Comparison of ENCODE assay signal across 16 cellular contexts in the genomic region with DNA sequence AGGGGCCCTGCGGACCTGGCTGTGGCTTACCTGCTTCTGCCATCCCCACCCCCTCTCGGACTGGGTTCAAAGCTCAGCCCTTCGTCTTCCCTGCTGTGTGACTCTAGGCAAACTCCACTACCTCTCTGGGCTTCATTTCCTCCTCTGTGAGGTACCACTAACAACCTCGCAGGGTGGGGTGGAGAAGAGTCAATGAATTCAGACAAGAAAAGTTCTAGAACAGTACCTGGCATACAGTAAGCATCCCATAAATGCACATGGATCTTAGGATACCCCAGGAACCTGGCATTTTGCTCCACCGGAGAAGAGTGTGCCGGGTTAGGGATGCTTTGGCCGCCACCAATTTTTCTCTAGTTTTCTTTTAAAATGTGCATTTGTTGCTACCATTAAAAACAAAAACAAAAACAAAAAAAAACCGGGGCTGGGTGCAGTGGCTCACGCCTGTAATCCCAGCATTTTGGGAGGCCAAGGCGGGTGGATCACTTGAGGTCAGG. TPM values are rescaled to one million over a fixed set of nuclear protein-coding genes. Genes with fewer than 3 reads are reported as not detected.
DNase-seq lines count a peak whose midpoint lies in the region; ATAC-seq and TF ChIP-seq lines count a peak whose summit lies in the region.
"Had no signal": no experiment of that assay in that cellular context is flagged by ENCODE, and none has a peak within 500 bp of the region (broad histone marks: within the 10 kb centered on the region; RNA-seq: fewer than 3 reads in every experiment).

No MANE protein-coding gene starts in this region.

- DNase-seq in right atrium auricular region (ENCODE audit: low spot score), result no peak
- DNase-seq in Right ventricle myocardium inferior (ENCODE audit: missing footprints), result no peak
- DNase-seq in activated naive CD8-positive, alpha-beta T cell treated with anti-CD3 and anti-CD28 coated beads, Interleukin-2, amount 10 ng/mL, durations not matched to agents 7 days and 5 days, result no peak
- no peak for DNase-seq in naive thymus-derived CD8-positive, alpha-beta T cell
- no peak for DNase-seq in upper lobe of left lung
- no peak for DNase-seq in stimulated activated CD4-positive, alpha-beta T cell treated with anti-CD3 and anti-CD28 coated beads, Interleukin-15, amount 100 ng/mL, for 24 hours
- DNase-seq: dermis blood vessel endothelial cell, DMS79 treated with DMSO at 0.1 percent for 48 hours, KG1, NCI-H1417, NCI-H446 had no signal

- H3K4me1 Mint-ChIP-seq in activated naive CD8-positive, alpha-beta T cell treated with anti-CD3 and anti-CD28 coated beads, Interleukin-2, amount 10 ng/mL, durations not matched to agents 7 days and 5 days, result peaks cover 29% of the 10 kb centered on the region
- peaks cover 28 to 64% (median 57%) of the 10 kb centered on the region in 4 donors for H3K4me1 Mint-ChIP-seq in naive thymus-derived CD8-positive, alpha-beta T cell

- H3K9me3 ChIP-seq in right atrium auricular region, result no peaks in the 10 kb centered on the region
- no peaks in the 10 kb centered on the region for H3K9me3 ChIP-seq in upper lobe of left lung
- H3K9me3 ChIP-seq: ascending aorta had no signal

- H3K4me1 ChIP-seq in right atrium auricular region, result peaks cover 0 to 71% of the 10 kb centered on the region in 2 donors
- peaks cover 47 to 78% (median 68%) of the 10 kb centered on the region in 4 donors for H3K4me1 ChIP-seq in upper lobe of left lung

- ATAC-seq in Right ventricle myocardium inferior (no peak), upper lobe of left lung (ENCODE audit: low FRiP score in 2 of 2) (no peak), GM21447 (IDR thresholded peaks at IDR 0.05; ENCODE audit: unreplicated experiment) (no peak), GM18873 (IDR thresholded peaks at IDR 0.05; ENCODE audit: low FRiP score, unreplicated experiment) (no peak)
- ATAC-seq in activated naive CD8-positive, alpha-beta T cell treated with anti-CD3 and anti-CD28 coated beads, Interleukin-2, amount 10 ng/mL, durations not matched to agents 7 days and 5 days (ENCODE audit: low read depth), result no peak
- ATAC-seq in naive thymus-derived CD8-positive, alpha-beta T cell, result no peak

- no peaks in the 10 kb centered on the region for H3K9me3 Mint-ChIP-seq in activated naive CD8-positive, alpha-beta T cell treated with anti-CD3 and anti-CD28 coated beads, Interleukin-2, amount 10 ng/mL, durations not matched to agents 7 days and 5 days
- no peaks in the 10 kb centered on the region for H3K9me3 Mint-ChIP-seq in naive thymus-derived CD8-positive, alpha-beta T cell
- H3K9me3 Mint-ChIP-seq: nephron had no signal

- no peaks in the 10 kb centered on the region for H3K27me3 Mint-ChIP-seq in activated naive CD8-positive, alpha-beta T cell treated with anti-CD3 and anti-CD28 coated beads, Interleukin-2, amount 10 ng/mL, durations not matched to agents 7 days and 5 days
- H3K27me3 Mint-ChIP-seq in naive thymus-derived CD8-positive, alpha-beta T cell, result no peaks in the 10 kb centered on the region

- WGBS in upper lobe of left lung, 2 donors, result 85 to 90% methylated on average over 10 of the region's 10 CpGs

- H3K4me3 Mint-ChIP-seq in activated naive CD8-positive, alpha-beta T cell treated with anti-CD3 and anti-CD28 coated beads, Interleukin-2, amount 10 ng/mL, durations not matched to agents 7 days and 5 days, result no peak overlapping the region
- peak overlapping the region; percentile 24 to 99 (median 82) for H3K4me3 Mint-ChIP-seq in naive thymus-derived CD8-positive, alpha-beta T cell

- H3K27me3 ChIP-seq in right atrium auricular region (no peaks in the 10 kb centered on the region), upper lobe of left lung (no peaks in the 10 kb centered on the region)
- H3K27me3 ChIP-seq: ascending aorta had no signal

- peaks cover 30% of the 10 kb centered on the region for H3K36me3 Mint-ChIP-seq in activated naive CD8-positive, alpha-beta T cell treated with anti-CD3 and anti-CD28 coated beads, Interleukin-2, amount 10 ng/mL, durations not matched to agents 7 days and 5 days
- H3K36me3 Mint-ChIP-seq in naive thymus-derived CD8-positive, alpha-beta T cell, result peaks cover 0 to 67% (median 27%) of the 10 kb centered on the region in 3 donors

- TF ChIP-seq POLR2A in upper lobe of left lung (IDR thresholded peaks at IDR 0.05), result no peak

- POLR2A ChIA-PET in activated naive CD8-positive, alpha-beta T cell treated with anti-CD3 and anti-CD28 coated beads, Interleukin-2, amount 10 ng/mL, durations not matched to agents 7 days and 5 days (lab: Charles Lee), result interaction anchor here (0.7 to 1.5 kb wide), 3 partner anchors 14 to 22 kb away, joined by 3 to 8 read pairs (median 3); no protein-coding TSS in a partner anchor
- POLR2A ChIA-PET in naive thymus-derived CD8-positive, alpha-beta T cell (lab: Charles Lee), result interaction anchor here (0.5 to 15.8 kb wide), 4 partner anchors 9 to 1010 kb away, joined by 3 to 519 read pairs (median 112); no protein-coding TSS in a partner anchor

- intact Hi-C loops in Right ventricle myocardium inferior (cut with DNase I), result no loop called here

- H3K27ac ChIP-seq in right atrium auricular region (peak overlapping the region; percentile 75 to 90), upper lobe of left lung (peak overlapping the region in 3 of 4 donors; percentile 26 to 99 (median 82))

- no peak overlapping the region for H3K4me3 ChIP-seq in right atrium auricular region
- H3K4me3 ChIP-seq in upper lobe of left lung, result peak overlapping the region in 1 of 4 donors; percentile 89
- H3K4me3 ChIP-seq: ascending aorta, skin epidermis had no signal

- TF ChIP-seq CTCF in right atrium auricular region (IDR thresholded peaks at IDR 0.05) (no peak), upper lobe of left lung (IDR thresholded peaks at IDR 0.05) (no peak)

- H3K27ac Mint-ChIP-seq in activated naive CD8-positive, alpha-beta T cell treated with anti-CD3 and anti-CD28 coated beads, Interleukin-2, amount 10 ng/mL, durations not matched to agents 7 days and 5 days, result peak overlapping the region; percentile 43
- peak overlapping the region; percentile 63 to 98 (median 80) for H3K27ac Mint-ChIP-seq in naive thymus-derived CD8-positive, alpha-beta T cell

- peaks cover 61% of the 10 kb centered on the region for H3K36me3 ChIP-seq in right atrium auricular region
- peaks cover 25 to 62% (median 54%) of the 10 kb centered on the region in 4 donors for H3K36me3 ChIP-seq in upper lobe of left lung

- no peak for TF ChIP-seq EP300 in upper lobe of left lung (IDR thresholded peaks at IDR 0.05)

RNA-seq across cellular contexts. Expression of a gene that starts 3.4 kb away (rescaled TPM):
- total RNA-seq in right atrium auricular region (1,000 to 10,000 TPM in 1 of 2 donors, 100 to 1,000 TPM in 1; 869 to 1,050 TPM), Right ventricle myocardium inferior (775 TPM), upper lobe of left lung (100 to 1,000 TPM; 324 to 781 (median 471) TPM)
- total RNA-seq in activated naive CD8-positive, alpha-beta T cell treated with anti-CD3 and anti-CD28 coated beads, Interleukin-2, amount 10 ng/mL, durations not matched to agents 7 days and 5 days, result 100 to 1,000 TPM; 697 to 718 TPM
- 100 to 1,000 TPM; 981 to 983 TPM for total RNA-seq in naive thymus-derived CD8-positive, alpha-beta T cell
- polyA plus RNA-seq in naive thymus-derived CD8-positive, alpha-beta T cell, result 100 to 1,000 TPM; 451 to 924 (median 555) TPM

RNA-seq across cellular contexts. Expression of a gene that starts 29.8 kb away (rescaled TPM):
- 100 to 1,000 TPM in 1 of 2 donors, 10 to 100 TPM in 1; 41.2 to 101 TPM for total RNA-seq in right atrium auricular region
- total RNA-seq in Right ventricle myocardium inferior, result 58.6 TPM
- total RNA-seq in activated naive CD8-positive, alpha-beta T cell treated with anti-CD3 and anti-CD28 coated beads, Interleukin-2, amount 10 ng/mL, durations not matched to agents 7 days and 5 days, result 1 to 10 TPM; 3.9 to 5.0 TPM
- 10 to 100 TPM; 19.1 to 21.1 TPM for total RNA-seq in naive thymus-derived CD8-positive, alpha-beta T cell
- polyA plus RNA-seq in naive thymus-derived CD8-positive, alpha-beta T cell, result 10 to 100 TPM in 2 of 3 donors, 1 to 10 TPM in 1; 7.0 to 12.4 (median 10.8) TPM
- total RNA-seq in upper lobe of left lung, result 100 to 1,000 TPM in 1 of 6 donors, 10 to 100 TPM in 5; 35.0 to 115 (median 56.0) TPM

RNA-seq across cellular contexts. Expression of a gene that starts 35.3 kb away (rescaled TPM):
- total RNA-seq in right atrium auricular region (10 to 100 TPM; 58.4 to 77.9 TPM), Right ventricle myocardium inferior (64.7 TPM), upper lobe of left lung (100 to 1,000 TPM in 1 of 6 donors, 10 to 100 TPM in 5; 60.0 to 103 (median 75.9) TPM)
- under 1 TPM; 0.44 to 0.71 TPM for total RNA-seq in activated naive CD8-positive, alpha-beta T cell treated with anti-CD3 and anti-CD28 coated beads, Interleukin-2, amount 10 ng/mL, durations not matched to agents 7 days and 5 days
- 1 to 10 TPM; 5.1 to 5.4 TPM for total RNA-seq in naive thymus-derived CD8-positive, alpha-beta T cell
- polyA plus RNA-seq in naive thymus-derived CD8-positive, alpha-beta T cell, result under 1 TPM; 0.43 to 0.60 (median 0.47) TPM

Comparison
In these comparisons a context has a peak if more than half of its experiments do, and no peak if none do; other contexts are left out.
1. RNA of a gene that starts 35.3 kb away (total RNA-seq): 60.0 to 103 TPM in upper lobe of left lung, 58.4 to 77.9 TPM in right atrium auricular region and 64.7 TPM in Right ventricle myocardium inferior (single experiment); 5.1 to 5.4 TPM in naive thymus-derived CD8-positive, alpha-beta T cell and 0.44 to 0.71 TPM in activated naive CD8-positive, alpha-beta T cell treated with anti-CD3 and anti-CD28 coated beads, Interleukin-2, amount 10 ng/mL, durations not matched to agents 7 days and 5 days; every median in the first group is over 4 times any median in the second.